Comparison of ENCODE assay signal across 17 cellular contexts in the genomic region with DNA sequence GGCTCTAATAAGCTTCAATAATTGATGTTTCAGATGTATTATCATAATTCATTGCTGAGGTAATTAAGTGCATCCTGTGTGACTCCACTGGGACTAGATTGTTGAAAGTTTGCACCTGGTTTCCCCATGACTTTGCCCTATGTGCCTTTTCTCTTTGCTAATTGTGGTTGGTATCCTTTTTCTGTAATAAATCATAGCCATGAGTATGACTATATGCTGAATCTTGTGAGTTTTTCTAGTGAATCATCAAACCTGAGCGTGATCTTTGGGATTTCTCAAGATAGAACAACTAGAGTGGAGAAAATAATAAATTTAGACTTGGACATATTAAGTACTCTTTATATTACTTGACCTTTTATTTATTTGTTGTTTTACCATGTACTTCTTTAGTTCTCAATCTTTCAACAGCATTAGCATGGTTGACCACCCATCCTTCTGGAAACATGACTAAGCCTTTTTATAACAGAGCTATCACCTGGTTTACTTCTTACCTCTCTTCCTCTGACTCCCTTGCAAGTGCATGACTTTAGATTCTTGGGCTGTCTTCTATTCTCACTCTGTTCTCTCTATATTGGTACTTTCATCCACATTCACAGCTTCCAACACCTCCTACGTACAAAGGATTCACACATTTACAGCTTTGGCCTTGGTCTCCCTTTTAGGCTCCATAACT.
DNase-seq lines count a peak whose midpoint lies in the region; ATAC-seq, FAIRE-seq and TF ChIP-seq lines count a peak whose summit lies in the region.
"Had no signal": no experiment of that assay in that cellular context is flagged by ENCODE, and none has a peak within 500 bp of the region (broad histone marks: within the 10 kb centered on the region; RNA-seq: fewer than 3 reads in every experiment).

No MANE protein-coding gene starts in this region.

- H3K9me3 ChIP-seq in RWPE2 (ENCODE audit: severe bottlenecking) (peaks cover 20% of the 10 kb centered on the region), kidney (ENCODE audit: control insufficient read depth in 1 of 2, low read length in 2 of 2) (peaks cover 4 to 19% of the 10 kb centered on the region in 2 donors), A673 (ENCODE audit: low read depth, low read length, poor library complexity, severe bottlenecking) (peaks cover 7% of the 10 kb centered on the region)
- H3K9me3 ChIP-seq: vagina had no signal

- TF ChIP-seq CTCF in RWPE2 (IDR thresholded peaks at IDR 0.05; ENCODE audit: poor library complexity, severe bottlenecking) (no peak), kidney (IDR thresholded peaks at IDR 0.05; ENCODE audit: borderline replicate concordance, extremely low read depth, insufficient read depth) (no peak), A673 (conservative IDR thresholded peaks at IDR 0.05; ENCODE audit: low read depth, low read length) (no peak)

- H3K27ac ChIP-seq in RWPE2 (ENCODE audit: poor library complexity, severe bottlenecking) (peak overlapping the region; percentile 80), kidney (ENCODE audit: low read depth in 2 of 2, low read length in 2 of 2) (no peak overlapping the region), A673 (ENCODE audit: low read depth, low read length, poor library complexity, severe bottlenecking) (no peak overlapping the region)
- H3K27ac ChIP-seq: vagina had no signal

- H3K4me1 ChIP-seq in RWPE2 (ENCODE audit: insufficient read depth, poor library complexity, severe bottlenecking) (peaks cover 22% of the 10 kb centered on the region), kidney (ENCODE audit: control insufficient read depth in 1 of 2, insufficient read depth in 1 of 2, low read depth in 1 of 2, low read length in 2 of 2) (no peaks in the 10 kb centered on the region), A673 (ENCODE audit: insufficient read depth, low read length, poor library complexity, severe bottlenecking) (no peaks in the 10 kb centered on the region)
- H3K4me1 ChIP-seq: vagina had no signal

- ATAC-seq in RWPE2 (ENCODE audit: low read depth) (peak; percentile 94), HG02852 (IDR thresholded peaks at IDR 0.05; ENCODE audit: unreplicated experiment) (no peak)
- ATAC-seq: right cardiac atrium had no signal

- no TSS peak for BruUV-seq in A673 (replicated peaks; lab: Mats Ljungman, UMichigan)

- H3K27me3 ChIP-seq in RWPE2 (ENCODE audit: insufficient read depth, poor library complexity, severe bottlenecking) (no peaks in the 10 kb centered on the region), A673 (replicated peaks; ENCODE audit: insufficient read depth, low read depth, low read length, poor library complexity) (no peaks in the 10 kb centered on the region)
- H3K27me3 ChIP-seq: vagina had no signal

- no peak overlapping the region for H3K9ac ChIP-seq in kidney (ENCODE audit: low read length in 2 of 2)

- DNase-seq in GM04504 (ENCODE audit: low read depth) (peak; percentile 85), RWPE2 (ENCODE audit: low spot score) (no peak), fibroblast of gingiva (ENCODE audit: low read depth) (peak; percentile 55), skeletal muscle cell (ENCODE audit: low read depth) (peak; percentile 77), kidney (no peak), A673 (ENCODE audit: low spot score) (no peak)
- no peak for DNase-seq in activated CD4-positive, alpha-beta T cell treated with anti-CD3 and anti-CD28 coated beads, Interleukin-2, amount 50 U/mL, for 48 hours
- DNase-seq: activated CD8-positive, alpha-beta memory T cell treated with anti-CD3 and anti-CD28 coated beads for 24 hours; activated effector memory CD4-positive, alpha-beta T cell treated with anti-CD3 and anti-CD28 coated beads, Interleukin-2, amount 50 U/mL, for 16 hours; GDM1; hypothalamus; MM.1S; right cardiac atrium; stimulated activated naive CD4-positive, alpha-beta T cell treated with Interleukin-2 at 50 U/mL for 16 hours had no signal

- intact Hi-C loops in kidney (cut with DNase I) (no loop called here), A673 (cut with micrococcal nuclease; ENCODE audit: unreplicated experiment) (no loop called here)

- POLR2A ChIA-PET in A673 (lab: Charles Lee; ENCODE audit: low non-redundant PET), result no interaction called here

- no peak for FAIRE-seq in kidney (lab: Jason Lieb, UNC)
- FAIRE-seq: GM18507 had no signal

- no peaks in the 10 kb centered on the region for H3K36me3 ChIP-seq in RWPE2 (ENCODE audit: low read depth)
- H3K36me3 ChIP-seq in kidney (ENCODE audit: control insufficient read depth in 1 of 2, insufficient read depth in 2 of 2, low read length in 2 of 2), result no peaks in the 10 kb centered on the region
- H3K36me3 ChIP-seq in A673 (ENCODE audit: insufficient read depth, low read length, poor library complexity, severe bottlenecking), result no peaks in the 10 kb centered on the region
- H3K36me3 ChIP-seq: vagina had no signal

- CTCF ChIA-PET in A673 (lab: Charles Lee), result no interaction called here

- H3K4me3 ChIP-seq in RWPE2 (ENCODE audit: severe bottlenecking) (no peak overlapping the region), skeletal muscle cell (ENCODE audit: low read depth, low read length) (no peak overlapping the region), kidney (ENCODE audit: low read length in 2 of 2) (no peak overlapping the region), A673 (ENCODE audit: low read depth, low read length, poor library complexity, severe bottlenecking) (no peak overlapping the region)
- H3K4me3 ChIP-seq: vagina had no signal

Comparison
In these comparisons a context has a peak if more than half of its experiments do, and no peak if none do; other contexts are left out.
1. DNase-seq: peak in GM04504 (single experiment), fibroblast of gingiva (single experiment) and skeletal muscle cell (single experiment); none in RWPE2 (single experiment), kidney (single experiment), A673 (single experiment) and activated CD4-positive, alpha-beta T cell treated with anti-CD3 and anti-CD28 coated beads, Interleukin-2, amount 50 U/mL, for 48 hours (0 of 2).